Comparison of ENCODE assay signal across 1 cellular context in the genomic region with DNA sequence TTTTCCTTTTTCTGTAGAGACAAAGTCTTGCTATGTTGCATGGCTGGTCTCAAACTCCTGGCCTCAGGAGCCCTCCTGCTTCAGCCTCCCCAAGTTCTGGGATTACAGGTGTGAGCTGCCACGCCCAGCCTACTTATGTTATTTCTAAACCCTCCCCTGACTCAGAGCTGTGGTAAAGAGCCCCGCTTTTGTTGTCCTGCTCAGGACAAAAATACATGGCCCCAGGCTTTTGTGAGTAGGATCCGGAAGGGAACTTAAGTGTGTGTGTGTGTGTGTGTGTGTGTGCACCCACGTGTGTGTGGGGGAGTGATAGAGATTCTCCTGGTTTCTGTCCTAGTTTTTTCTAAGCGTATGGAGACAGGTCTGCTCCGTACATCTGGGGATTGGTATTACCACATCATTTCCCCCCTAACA.
TF ChIP-seq lines count a peak whose summit lies in the region.

No MANE protein-coding gene starts in this region.

TF ChIP-seq in K562, 482 proteins besides CTCF, POLR2A, EP300 and RAD21 (continued from another document):
- TF ChIP-seq MEF2D (tag; conservative IDR thresholded peaks at IDR 0.05; ENCODE audit: low read depth) (no peak), ZNF583 (CRISPR knock-in tag; IDR thresholded peaks at IDR 0.05) (no peak), ATF1 (CRISPR knock-in tag; IDR thresholded peaks at IDR 0.05) (no peak), ATF1 (tag; IDR thresholded peaks at IDR 0.05) (peak; percentile 13; the same call in 1 of the 2 replicates), PHF21A (IDR thresholded peaks at IDR 0.05; ENCODE audit: borderline replicate concordance, low read depth) (no peak; the same call in 1 of the 2 replicates), HNRNPK (IDR thresholded peaks at IDR 0.05; ENCODE audit: low read depth, low read length, poor library complexity, severe bottlenecking) (no peak), ZZZ3 (IDR thresholded peaks at IDR 0.05) (no peak), RBM25 (IDR thresholded peaks at IDR 0.05; ENCODE audit: low read depth, low read length, severe bottlenecking) (no peak), MEIS2 (IDR thresholded peaks at IDR 0.05; ENCODE audit: partially characterized antibody) (no peak), TRIM24 (IDR thresholded peaks at IDR 0.05) (peak in 1 of 2 experiments; percentile 21; a peak in 1 of 4 replicates), ATF7 (IDR thresholded peaks at IDR 0.05) (no peak), DMBX1 (CRISPR knock-in tag; IDR thresholded peaks at IDR 0.05; ENCODE audit: borderline replicate concordance) (peak; percentile 88; the same call in 1 of the 2 replicates), ZC3H4 (CRISPR knock-in tag; IDR thresholded peaks at IDR 0.05; ENCODE audit: borderline replicate concordance) (no peak), TRIM28 (IDR thresholded peaks at IDR 0.05) (0 out of 2 replicates have a peak, but pooled peaks have one; percentile 42), CBFA2T2 (conservative IDR thresholded peaks at IDR 0.05) (0 out of 2 replicates have a peak, but pooled peaks have one; percentile 12), GABPB2 (CRISPR knock-in tag; conservative IDR thresholded peaks at IDR 0.05) (no peak), ZNF311 (CRISPR knock-in tag; IDR thresholded peaks at IDR 0.05) (peak; percentile 63; the same call in 1 of the 2 replicates), NELFE (IDR thresholded peaks at IDR 0.05; ENCODE audit: insufficient read depth, insufficient read length) (no peak), ESRRA (IDR thresholded peaks at IDR 0.05; ENCODE audit: borderline replicate concordance, low read depth) (peak; percentile 32; the same call in 1 of the 2 replicates), EGR1 (conservative IDR thresholded peaks at IDR 0.05) (peak; percentile 80), LARP7 (IDR thresholded peaks at IDR 0.05) (0 out of 2 replicates have a peak, but pooled peaks have one; percentile 44), TAF7 (tag; IDR thresholded peaks at IDR 0.05) (no peak), ZNF76 (CRISPR knock-in tag; IDR thresholded peaks at IDR 0.05; ENCODE audit: borderline replicate concordance) (no peak; the same call in 1 of the 2 replicates), TAF9B (IDR thresholded peaks at IDR 0.05; ENCODE audit: partially characterized antibody) (peak; percentile 20), ZNF165 (CRISPR knock-in tag; IDR thresholded peaks at IDR 0.05; ENCODE audit: borderline replicate concordance) (no peak), NCOR1 (IDR thresholded peaks at IDR 0.05) (peak; percentile 26; the same call in 1 of the 2 replicates), ARID2 (IDR thresholded peaks at IDR 0.05) (no peak), OTX1 (CRISPR knock-in tag; IDR thresholded peaks at IDR 0.05) (no peak), GATA2 (CRISPR knock-in tag; IDR thresholded peaks at IDR 0.05) (no peak), HEY1 (CRISPR knock-in tag; IDR thresholded peaks at IDR 0.05; ENCODE audit: borderline replicate concordance) (no peak), ZNF384 (IDR thresholded peaks at IDR 0.05; ENCODE audit: low read depth, low read length) (0 out of 2 replicates have a peak, but pooled peaks have one; percentile 12), NCOA6 (IDR thresholded peaks at IDR 0.05) (no peak), CBFA2T3 (IDR thresholded peaks at IDR 0.05) (peak; percentile 48), JUN (IDR thresholded peaks at IDR 0.05; ENCODE audit: borderline replicate concordance, low read depth, low read length) (no peak), JUN (CRISPR knock-in tag; IDR thresholded peaks at IDR 0.05; ENCODE audit: borderline replicate concordance) (no peak)
- TF ChIP-seq, protein P1, sequence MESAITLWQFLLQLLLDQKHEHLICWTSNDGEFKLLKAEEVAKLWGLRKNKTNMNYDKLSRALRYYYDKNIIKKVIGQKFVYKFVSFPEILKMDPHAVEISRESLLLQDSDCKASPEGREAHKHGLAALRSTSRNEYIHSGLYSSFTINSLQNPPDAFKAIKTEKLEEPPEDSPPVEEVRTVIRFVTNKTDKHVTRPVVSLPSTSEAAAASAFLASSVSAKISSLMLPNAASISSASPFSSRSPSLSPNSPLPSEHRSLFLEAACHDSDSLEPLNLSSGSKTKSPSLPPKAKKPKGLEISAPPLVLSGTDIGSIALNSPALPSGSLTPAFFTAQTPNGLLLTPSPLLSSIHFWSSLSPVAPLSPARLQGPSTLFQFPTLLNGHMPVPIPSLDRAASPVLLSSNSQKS (CRISPR knock-in tag; IDR thresholded peaks at IDR 0.05): no peak
- TF ChIP-seq, protein P2, sequence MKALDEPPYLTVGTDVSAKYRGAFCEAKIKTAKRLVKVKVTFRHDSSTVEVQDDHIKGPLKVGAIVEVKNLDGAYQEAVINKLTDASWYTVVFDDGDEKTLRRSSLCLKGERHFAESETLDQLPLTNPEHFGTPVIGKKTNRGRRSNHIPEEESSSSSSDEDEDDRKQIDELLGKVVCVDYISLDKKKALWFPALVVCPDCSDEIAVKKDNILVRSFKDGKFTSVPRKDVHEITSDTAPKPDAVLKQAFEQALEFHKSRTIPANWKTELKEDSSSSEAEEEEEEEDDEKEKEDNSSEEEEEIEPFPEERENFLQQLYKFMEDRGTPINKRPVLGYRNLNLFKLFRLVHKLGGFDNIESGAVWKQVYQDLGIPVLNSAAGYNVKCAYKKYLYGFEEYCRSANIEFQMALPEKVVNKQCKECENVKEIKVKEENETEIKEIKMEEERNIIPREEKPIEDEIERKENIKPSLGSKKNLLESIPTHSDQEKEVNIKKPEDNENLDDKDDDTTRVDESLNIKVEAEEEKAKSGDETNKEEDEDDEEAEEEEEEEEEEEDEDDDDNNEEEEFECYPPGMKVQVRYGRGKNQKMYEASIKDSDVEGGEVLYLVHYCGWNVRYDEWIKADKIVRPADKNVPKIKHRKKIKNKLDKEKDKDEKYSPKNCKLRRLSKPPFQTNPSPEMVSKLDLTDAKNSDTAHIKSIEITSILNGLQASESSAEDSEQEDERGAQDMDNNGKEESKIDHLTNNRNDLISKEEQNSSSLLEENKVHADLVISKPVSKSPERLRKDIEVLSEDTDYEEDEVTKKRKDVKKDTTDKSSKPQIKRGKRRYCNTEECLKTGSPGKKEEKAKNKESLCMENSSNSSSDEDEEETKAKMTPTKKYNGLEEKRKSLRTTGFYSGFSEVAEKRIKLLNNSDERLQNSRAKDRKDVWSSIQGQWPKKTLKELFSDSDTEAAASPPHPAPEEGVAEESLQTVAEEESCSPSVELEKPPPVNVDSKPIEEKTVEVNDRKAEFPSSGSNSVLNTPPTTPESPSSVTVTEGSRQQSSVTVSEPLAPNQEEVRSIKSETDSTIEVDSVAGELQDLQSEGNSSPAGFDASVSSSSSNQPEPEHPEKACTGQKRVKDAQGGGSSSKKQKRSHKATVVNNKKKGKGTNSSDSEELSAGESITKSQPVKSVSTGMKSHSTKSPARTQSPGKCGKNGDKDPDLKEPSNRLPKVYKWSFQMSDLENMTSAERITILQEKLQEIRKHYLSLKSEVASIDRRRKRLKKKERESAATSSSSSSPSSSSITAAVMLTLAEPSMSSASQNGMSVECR (CRISPR knock-in tag; IDR thresholded peaks at IDR 0.05): no peak
- TF ChIP-seq, protein P3, sequence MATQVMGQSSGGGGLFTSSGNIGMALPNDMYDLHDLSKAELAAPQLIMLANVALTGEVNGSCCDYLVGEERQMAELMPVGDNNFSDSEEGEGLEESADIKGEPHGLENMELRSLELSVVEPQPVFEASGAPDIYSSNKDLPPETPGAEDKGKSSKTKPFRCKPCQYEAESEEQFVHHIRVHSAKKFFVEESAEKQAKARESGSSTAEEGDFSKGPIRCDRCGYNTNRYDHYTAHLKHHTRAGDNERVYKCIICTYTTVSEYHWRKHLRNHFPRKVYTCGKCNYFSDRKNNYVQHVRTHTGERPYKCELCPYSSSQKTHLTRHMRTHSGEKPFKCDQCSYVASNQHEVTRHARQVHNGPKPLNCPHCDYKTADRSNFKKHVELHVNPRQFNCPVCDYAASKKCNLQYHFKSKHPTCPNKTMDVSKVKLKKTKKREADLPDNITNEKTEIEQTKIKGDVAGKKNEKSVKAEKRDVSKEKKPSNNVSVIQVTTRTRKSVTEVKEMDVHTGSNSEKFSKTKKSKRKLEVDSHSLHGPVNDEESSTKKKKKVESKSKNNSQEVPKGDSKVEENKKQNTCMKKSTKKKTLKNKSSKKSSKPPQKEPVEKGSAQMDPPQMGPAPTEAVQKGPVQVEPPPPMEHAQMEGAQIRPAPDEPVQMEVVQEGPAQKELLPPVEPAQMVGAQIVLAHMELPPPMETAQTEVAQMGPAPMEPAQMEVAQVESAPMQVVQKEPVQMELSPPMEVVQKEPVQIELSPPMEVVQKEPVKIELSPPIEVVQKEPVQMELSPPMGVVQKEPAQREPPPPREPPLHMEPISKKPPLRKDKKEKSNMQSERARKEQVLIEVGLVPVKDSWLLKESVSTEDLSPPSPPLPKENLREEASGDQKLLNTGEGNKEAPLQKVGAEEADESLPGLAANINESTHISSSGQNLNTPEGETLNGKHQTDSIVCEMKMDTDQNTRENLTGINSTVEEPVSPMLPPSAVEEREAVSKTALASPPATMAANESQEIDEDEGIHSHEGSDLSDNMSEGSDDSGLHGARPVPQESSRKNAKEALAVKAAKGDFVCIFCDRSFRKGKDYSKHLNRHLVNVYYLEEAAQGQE (CRISPR knock-in tag; IDR thresholded peaks at IDR 0.05; ENCODE audit: low read depth): no peak
- TF ChIP-seq, protein P4, sequence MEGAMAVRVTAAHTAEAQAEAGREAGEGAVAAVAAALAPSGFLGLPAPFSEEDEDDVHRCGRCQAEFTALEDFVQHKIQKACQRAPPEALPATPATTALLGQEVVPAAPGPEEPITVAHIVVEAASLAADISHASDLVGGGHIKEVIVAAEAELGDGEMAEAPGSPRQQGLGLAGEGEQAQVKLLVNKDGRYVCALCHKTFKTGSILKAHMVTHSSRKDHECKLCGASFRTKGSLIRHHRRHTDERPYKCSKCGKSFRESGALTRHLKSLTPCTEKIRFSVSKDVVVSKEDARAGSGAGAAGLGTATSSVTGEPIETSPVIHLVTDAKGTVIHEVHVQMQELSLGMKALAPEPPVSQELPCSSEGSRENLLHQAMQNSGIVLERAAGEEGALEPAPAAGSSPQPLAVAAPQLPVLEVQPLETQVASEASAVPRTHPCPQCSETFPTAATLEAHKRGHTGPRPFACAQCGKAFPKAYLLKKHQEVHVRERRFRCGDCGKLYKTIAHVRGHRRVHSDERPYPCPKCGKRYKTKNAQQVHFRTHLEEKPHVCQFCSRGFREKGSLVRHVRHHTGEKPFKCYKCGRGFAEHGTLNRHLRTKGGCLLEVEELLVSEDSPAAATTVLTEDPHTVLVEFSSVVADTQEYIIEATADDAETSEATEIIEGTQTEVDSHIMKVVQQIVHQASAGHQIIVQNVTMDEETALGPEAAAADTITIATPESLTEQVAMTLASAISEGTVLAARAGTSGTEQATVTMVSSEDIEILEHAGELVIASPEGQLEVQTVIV (CRISPR knock-in tag; IDR thresholded peaks at IDR 0.05; ENCODE audit: borderline replicate concordance): no peak
- TF ChIP-seq, protein P5, sequence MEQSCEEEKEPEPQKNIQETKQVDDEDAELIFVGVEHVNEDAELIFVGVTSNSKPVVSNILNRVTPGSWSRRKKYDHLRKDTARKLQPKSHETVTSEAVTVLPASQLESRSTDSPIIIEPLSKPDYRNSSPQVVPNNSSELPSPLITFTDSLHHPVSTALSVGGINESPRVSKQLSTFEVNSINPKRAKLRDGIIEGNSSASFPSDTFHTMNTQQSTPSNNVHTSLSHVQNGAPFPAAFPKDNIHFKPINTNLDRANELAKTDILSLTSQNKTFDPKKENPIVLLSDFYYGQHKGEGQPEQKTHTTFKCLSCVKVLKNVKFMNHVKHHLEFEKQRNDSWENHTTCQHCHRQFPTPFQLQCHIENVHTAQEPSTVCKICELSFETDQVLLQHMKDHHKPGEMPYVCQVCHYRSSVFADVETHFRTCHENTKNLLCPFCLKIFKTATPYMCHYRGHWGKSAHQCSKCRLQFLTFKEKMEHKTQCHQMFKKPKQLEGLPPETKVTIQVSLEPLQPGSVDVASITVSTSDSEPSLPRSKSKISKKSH (CRISPR knock-in tag; IDR thresholded peaks at IDR 0.05): no peak
- TF ChIP-seq, protein P6, sequence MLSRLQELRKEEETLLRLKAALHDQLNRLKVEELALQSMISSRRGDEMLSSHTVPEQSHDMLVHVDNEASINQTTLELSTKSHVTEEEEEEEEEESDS (CRISPR knock-in tag; IDR thresholded peaks at IDR 0.05): no peak
- TF ChIP-seq, protein P7, sequence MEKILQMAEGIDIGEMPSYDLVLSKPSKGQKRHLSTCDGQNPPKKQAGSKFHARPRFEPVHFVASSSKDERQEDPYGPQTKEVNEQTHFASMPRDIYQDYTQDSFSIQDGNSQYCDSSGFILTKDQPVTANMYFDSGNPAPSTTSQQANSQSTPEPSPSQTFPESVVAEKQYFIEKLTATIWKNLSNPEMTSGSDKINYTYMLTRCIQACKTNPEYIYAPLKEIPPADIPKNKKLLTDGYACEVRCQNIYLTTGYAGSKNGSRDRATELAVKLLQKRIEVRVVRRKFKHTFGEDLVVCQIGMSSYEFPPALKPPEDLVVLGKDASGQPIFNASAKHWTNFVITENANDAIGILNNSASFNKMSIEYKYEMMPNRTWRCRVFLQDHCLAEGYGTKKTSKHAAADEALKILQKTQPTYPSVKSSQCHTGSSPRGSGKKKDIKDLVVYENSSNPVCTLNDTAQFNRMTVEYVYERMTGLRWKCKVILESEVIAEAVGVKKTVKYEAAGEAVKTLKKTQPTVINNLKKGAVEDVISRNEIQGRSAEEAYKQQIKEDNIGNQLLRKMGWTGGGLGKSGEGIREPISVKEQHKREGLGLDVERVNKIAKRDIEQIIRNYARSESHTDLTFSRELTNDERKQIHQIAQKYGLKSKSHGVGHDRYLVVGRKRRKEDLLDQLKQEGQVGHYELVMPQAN (IDR thresholded peaks at IDR 0.05; ENCODE audit: borderline replicate concordance): 0 out of 2 replicates have a peak, but pooled peaks have one; percentile 24
TF ChIP-seq in K562: peak in this region for 59.
